In the genomic region with DNA sequence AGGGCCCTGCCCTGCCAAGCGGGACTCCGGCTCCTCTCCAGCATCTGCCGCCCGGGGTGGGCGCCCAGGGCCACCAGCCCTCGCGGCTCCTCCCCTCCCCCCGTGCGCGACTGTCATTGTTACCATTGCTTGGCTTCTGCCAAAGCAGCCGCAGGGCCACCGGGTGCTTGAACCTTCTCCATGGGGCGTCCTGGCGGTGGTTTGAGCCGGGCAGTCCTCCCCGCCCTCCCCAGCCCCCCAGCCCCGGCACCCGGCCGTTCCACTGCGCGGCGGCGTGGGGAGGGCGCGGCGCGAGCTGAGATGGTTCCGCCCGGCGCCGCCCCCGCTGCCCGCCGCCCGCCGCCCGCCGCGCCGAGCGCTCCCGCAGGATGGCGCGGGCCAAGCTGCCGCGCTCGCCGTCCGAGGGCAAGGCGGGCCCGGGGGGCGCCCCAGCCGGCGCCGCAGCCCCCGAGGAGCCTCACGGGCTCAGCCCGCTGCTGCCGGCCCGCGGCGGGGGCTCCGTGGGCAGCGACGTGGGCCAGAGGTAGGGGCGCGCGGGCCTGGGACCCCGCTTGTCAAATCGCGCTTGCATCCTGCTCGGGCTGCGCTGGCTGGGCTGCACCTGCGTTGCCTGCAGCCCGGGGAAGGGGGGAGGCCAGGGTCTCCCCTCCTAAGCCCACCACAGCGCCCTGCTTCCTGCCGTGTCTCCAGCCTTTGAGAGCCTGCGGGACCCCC, we compare ENCODE assay signal across 16 cellular contexts. TPM values are rescaled to one million over a fixed set of nuclear protein-coding genes. Genes with fewer than 3 reads are reported as not detected.
"Had no signal": no experiment of that assay in that cellular context is flagged by ENCODE, and none has a peak within 500 bp of the region (broad histone marks: within the 10 kb centered on the region; RNA-seq: fewer than 3 reads in every experiment).

No MANE protein-coding gene starts in this region.

- H3K4me3 Mint-ChIP-seq: activated B cell treated with CpG ODN at 0.5 μM for 24 hours; activated CD4-positive, alpha-beta T cell treated with anti-CD3 and anti-CD28 coated beads, Interleukin-2, amount 10 ng/mL, durations not matched to agents 24 days and 14 days; activated naive CD4-positive, alpha-beta T cell treated with anti-CD3 and anti-CD28 coated beads for 36 hours; immature natural killer cell; T-cell had no signal

- H3K4me1 ChIP-seq: upper lobe of left lung had no signal

- H3K4me1 Mint-ChIP-seq: activated B cell treated with CpG ODN at 0.5 μM for 24 hours; activated CD4-positive, alpha-beta T cell treated with anti-CD3 and anti-CD28 coated beads, Interleukin-2, amount 10 ng/mL, durations not matched to agents 24 days and 14 days; immature natural killer cell; naive B cell; T-cell had no signal

- H3K27ac Mint-ChIP-seq: activated B cell treated with CpG ODN at 0.5 μM for 24 hours; activated CD4-positive, alpha-beta T cell treated with anti-CD3 and anti-CD28 coated beads, Interleukin-2, amount 10 ng/mL, durations not matched to agents 24 days and 14 days; activated naive CD4-positive, alpha-beta T cell treated with anti-CD3 and anti-CD28 coated beads for 36 hours; immature natural killer cell; naive B cell; progenitor cell of endocrine pancreas; T-cell had no signal

- H3K36me3 Mint-ChIP-seq: immature natural killer cell, T-cell had no signal

- H3K27ac ChIP-seq: coronary artery, upper lobe of left lung had no signal

- DNase-seq: activated B cell treated with CpG ODN at 0.5 μM for 24 hours; activated CD4-positive, alpha-beta T cell treated with anti-CD3 and anti-CD28 coated beads, Interleukin-2, amount 10 ng/mL, durations not matched to agents 24 days and 14 days; activated naive CD4-positive, alpha-beta T cell treated with anti-CD3 and anti-CD28 coated beads for 36 hours; effector CD8-positive, alpha-beta T cell; immature natural killer cell; naive B cell; right cardiac atrium; small intestine; T-cell had no signal

- ATAC-seq: right cardiac atrium, T-cell had no signal

RNA-seq across cellular contexts. Expression of gene KCNT1, which starts 34.4 kb away (rescaled TPM):
- total RNA-seq: activated B cell treated with CpG ODN at 0.5 μM for 24 hours; activated CD4-positive, alpha-beta T cell treated with anti-CD3 and anti-CD28 coated beads, Interleukin-2, amount 10 ng/mL, durations not matched to agents 24 days and 14 days; activated naive CD4-positive, alpha-beta T cell treated with anti-CD3 and anti-CD28 coated beads for 36 hours; epithelial cell of proximal tubule; lung microvascular endothelial cell; progenitor cell of endocrine pancreas had no signal

RNA-seq across cellular contexts. Expression of gene SOHLH1, which starts 37.1 kb away (rescaled TPM):
- total RNA-seq: activated B cell treated with CpG ODN at 0.5 μM for 24 hours; activated CD4-positive, alpha-beta T cell treated with anti-CD3 and anti-CD28 coated beads, Interleukin-2, amount 10 ng/mL, durations not matched to agents 24 days and 14 days; activated naive CD4-positive, alpha-beta T cell treated with anti-CD3 and anti-CD28 coated beads for 36 hours; cardiac septum; epithelial cell of proximal tubule; lung microvascular endothelial cell; progenitor cell of endocrine pancreas; right cardiac atrium; subcutaneous adipose tissue; T-cell; upper lobe of left lung had no signal
